In genomic region chr3:71064976-71065763, GRCh38 we compare ENCODE assay signal across 8 cellular contexts.
DNase-seq lines count a peak whose midpoint lies in the region; FAIRE-seq and TF ChIP-seq lines count a peak whose summit lies in the region.

No MANE protein-coding gene starts in this region.

- TF ChIP-seq POLR2A in GM12891 (IDR thresholded peaks at IDR 0.05; ENCODE audit: low read depth, low read length), result no peak

- H3K27me3 ChIP-seq in WERI-Rb-1 (ENCODE audit: insufficient read depth, low read depth, severe bottlenecking), result peaks cover 10% of the 10 kb centered on the region

- H3K27ac ChIP-seq in KOPT-K1 (ENCODE audit: low read depth, low read length, poor library complexity, severe bottlenecking), result peak overlapping the region; percentile 39
- peak overlapping the region; percentile 59 for H3K27ac ChIP-seq in WERI-Rb-1
- peak overlapping the region; percentile 79 for H3K27ac ChIP-seq in caudate nucleus (ENCODE audit: low read depth, low read length)

- DNase-seq in NCI-H524 (lab: John Stamatoyannopoulos, UW) (peak; percentile 44 to 50), NCI-H524 treated with DMSO at 0.1 percent for 48 hours (lab: John Stamatoyannopoulos, UW) (no peak), WERI-Rb-1 (peak; percentile 37), caudate nucleus (lab: John Stamatoyannopoulos, UW) (peak in 44 of 61 donors; percentile 22 to 79 (median 61)), kidney glomerular epithelial cell (lab: John Stamatoyannopoulos, UW) (peak; percentile 25), GM12891 (ENCODE audit: insufficient read length, low spot score) (no peak)
- peak; percentile 63 for DNase-seq in stimulated activated CD4-positive, alpha-beta T cell treated with anti-CD3 and anti-CD28 coated beads, Interleukin-15, amount 100 ng/mL, for 24 hours

- H3K4me3 ChIP-seq in WERI-Rb-1 (ENCODE audit: low read depth, low read length), result peak overlapping the region; percentile 75

- no peaks in the 10 kb centered on the region for H3K9me3 ChIP-seq in KOPT-K1 (ENCODE audit: insufficient read depth, low read length, poor library complexity, severe bottlenecking)
- H3K9me3 ChIP-seq in WERI-Rb-1 (ENCODE audit: severe bottlenecking), result no peaks in the 10 kb centered on the region

- no peak for TF ChIP-seq CTCF in WERI-Rb-1 (IDR thresholded peaks at IDR 0.05; ENCODE audit: low read depth, low read length)

- H3K36me3 ChIP-seq in KOPT-K1 (ENCODE audit: insufficient read depth, low read length), result no peaks in the 10 kb centered on the region
- no peaks in the 10 kb centered on the region for H3K36me3 ChIP-seq in WERI-Rb-1

- FAIRE-seq in GM12891 (lab: Jason Lieb, UNC), result no peak

TF ChIP-seq in GM12891, 5 proteins besides CTCF, POLR2A, EP300 and RAD21:
- TF ChIP-seq SPI1 (IDR thresholded peaks at IDR 0.05; ENCODE audit: low read depth, low read length) (no peak), TAF1 (IDR thresholded peaks at IDR 0.05; ENCODE audit: low read depth, low read length) (no peak), PAX5 (IDR thresholded peaks at IDR 0.05; ENCODE audit: insufficient read depth, low read length, severe bottlenecking) (no peak), POU2F2 (IDR thresholded peaks at IDR 0.05; ENCODE audit: low read depth, low read length) (no peak), POLR2AphosphoS5 (IDR thresholded peaks at IDR 0.05; ENCODE audit: low read depth, low read length) (no peak)
TF ChIP-seq in GM12891: peak in this region for 0.

Comparison
In these comparisons a context has a peak if more than half of its experiments do, and no peak if none do; other contexts are left out.
1. DNase-seq: peak in NCI-H524 (2 of 2), WERI-Rb-1 (single experiment), caudate nucleus (44 of 61), kidney glomerular epithelial cell (single experiment) and stimulated activated CD4-positive, alpha-beta T cell treated with anti-CD3 and anti-CD28 coated beads, Interleukin-15, amount 100 ng/mL, for 24 hours (single experiment); none in NCI-H524 treated with DMSO at 0.1 percent for 48 hours (single experiment) and GM12891 (single experiment).
2. Peak in every context shown above with its lines, with median percentiles within 50 percentile points of each other: H3K27ac ChIP-seq.